In genomic region chr17:58755577-58756245, GRCh38 we compare ENCODE assay signal across 9 cellular contexts. TPM values are rescaled to one million over a fixed set of nuclear protein-coding genes. Genes with fewer than 3 reads are reported as not detected.
DNase-seq lines count a peak whose midpoint lies in the region; ATAC-seq and TF ChIP-seq lines count a peak whose summit lies in the region.
"Had no signal": no experiment of that assay in that cellular context is flagged by ENCODE, and none has a peak within 500 bp of the region (broad histone marks: within the 10 kb centered on the region; RNA-seq: fewer than 3 reads in every experiment).

TSS of gene PPM1E (plus strand) at chr17:58755854.

- ATAC-seq in CD4-positive, alpha-beta T cell (ENCODE audit: poor library complexity) = peak; percentile 73
- ATAC-seq in HG03342 (IDR thresholded peaks at IDR 0.05; ENCODE audit: unreplicated experiment) (peak; percentile 48), HG03521 (IDR thresholded peaks at IDR 0.05; ENCODE audit: unreplicated experiment) (no peak)
- ATAC-seq in stimulated activated naive B cell treated with anti-CD40 and anti-IgM and Interleukin-4, amounts not matched to agents 10 μg/mL and 1 μg/mL and 100 μg/mL, for 72 hours (replicated peaks) = peak; percentile 84 to 90
- ATAC-seq: HCT116 had no signal

- H3K36me3 ChIP-seq in esophagus (ENCODE audit: control insufficient read depth in 2 of 2, insufficient read depth in 2 of 2, low read length in 1 of 2) (no peaks in the 10 kb centered on the region), mucosa of rectum (ENCODE audit: control insufficient read depth in 2 of 2, insufficient read depth in 2 of 2, low read length in 2 of 2) (no peaks in the 10 kb centered on the region)

- WGBS in esophagus, 2 donors = 2% methylated on average over 62 to 71 of the region's 71 CpGs

- H3K4me1 ChIP-seq in esophagus (ENCODE audit: control insufficient read depth in 2 of 2, insufficient read depth in 2 of 2, low read length in 1 of 2) = peaks cover 0 to 12% of the 10 kb centered on the region in 2 donors
- H3K4me1 ChIP-seq in mucosa of rectum (ENCODE audit: control insufficient read depth in 2 of 2, insufficient read depth in 2 of 2, low read length in 2 of 2) = peaks cover 0 to 2% of the 10 kb centered on the region in 2 donors

- H3K4me1 Mint-ChIP-seq in CD4-positive, alpha-beta T cell (ENCODE audit: low read depth) = peaks cover 6% of the 10 kb centered on the region
- H3K4me1 Mint-ChIP-seq in stimulated activated naive B cell treated with anti-CD40 and anti-IgM and Interleukin-4, amounts not matched to agents 10 μg/mL and 1 μg/mL and 100 μg/mL, for 72 hours = peaks cover 17% of the 10 kb centered on the region in 2 donors

- H3K27ac Mint-ChIP-seq in CD4-positive, alpha-beta T cell = no peak within 1 kb of the TSS
- peak within 1 kb of the TSS; percentile 79 for H3K27ac Mint-ChIP-seq in stimulated activated naive B cell treated with anti-CD40 and anti-IgM and Interleukin-4, amounts not matched to agents 10 μg/mL and 1 μg/mL and 100 μg/mL, for 72 hours

- H3K36me3 Mint-ChIP-seq in CD4-positive, alpha-beta T cell (ENCODE audit: low read depth) = no peaks in the 10 kb centered on the region
- peaks cover 2 to 5% of the 10 kb centered on the region in 2 donors for H3K36me3 Mint-ChIP-seq in stimulated activated naive B cell treated with anti-CD40 and anti-IgM and Interleukin-4, amounts not matched to agents 10 μg/mL and 1 μg/mL and 100 μg/mL, for 72 hours

- peak in 8 of 10 experiments; percentile 8 to 50 (median 16) for DNase-seq in CD4-positive, alpha-beta T cell
- DNase-seq in NCI-H748 treated with DMSO at 0.1 percent for 48 hours (lab: John Stamatoyannopoulos, UW) (peak; percentile 91), activated T-cell treated with anti-CD3 and anti-CD28 coated beads for 1 hour (ENCODE audit: low read depth) (peak; percentile 14)
- peak; percentile 34 for DNase-seq in stimulated activated naive B cell treated with anti-CD40 and anti-IgM and Interleukin-4, amounts not matched to agents 10 μg/mL and 1 μg/mL and 100 μg/mL, for 72 hours

- no peak within 1 kb of the TSS for H3K9ac ChIP-seq in mucosa of rectum (ENCODE audit: low read depth in 1 of 2, low read length in 2 of 2)

- H3K9me3 ChIP-seq in CD4-positive, alpha-beta T cell (ENCODE audit: control insufficient read depth, low read length) = no peaks in the 10 kb centered on the region
- H3K9me3 ChIP-seq in esophagus (ENCODE audit: control insufficient read depth in 2 of 2, insufficient read depth in 1 of 2, low read depth in 1 of 2, low read length in 1 of 2) (no peaks in the 10 kb centered on the region), mucosa of rectum (ENCODE audit: control insufficient read depth in 2 of 2, low read length in 2 of 2) (no peaks in the 10 kb centered on the region)

- H3K27me3 Mint-ChIP-seq in CD4-positive, alpha-beta T cell = peaks cover 76% of the 10 kb centered on the region
- H3K27me3 Mint-ChIP-seq in stimulated activated naive B cell treated with anti-CD40 and anti-IgM and Interleukin-4, amounts not matched to agents 10 μg/mL and 1 μg/mL and 100 μg/mL, for 72 hours = peaks cover 25 to 36% of the 10 kb centered on the region in 2 donors

- no peak within 1 kb of the TSS for H3K27ac ChIP-seq in CD4-positive, alpha-beta T cell (ENCODE audit: low read depth, low read length)
- H3K27ac ChIP-seq in esophagus (ENCODE audit: low read depth in 2 of 2, low read length in 1 of 2) = no peak within 1 kb of the TSS
- H3K27ac ChIP-seq in mucosa of rectum (ENCODE audit: low read depth in 2 of 2, low read length in 2 of 2) = no peak within 1 kb of the TSS

- peak within 1 kb of the TSS; percentile 91 for H3K4me3 Mint-ChIP-seq in CD4-positive, alpha-beta T cell
- peak within 1 kb of the TSS; percentile 90 to 96 for H3K4me3 Mint-ChIP-seq in stimulated activated naive B cell treated with anti-CD40 and anti-IgM and Interleukin-4, amounts not matched to agents 10 μg/mL and 1 μg/mL and 100 μg/mL, for 72 hours

- intact Hi-C loops in CD4-positive, alpha-beta T cell (cut with DNase I, micrococcal nuclease) = no loop called here

- H3K27me3 ChIP-seq in CD4-positive, alpha-beta T cell (ENCODE audit: control insufficient read depth, insufficient read depth, low read length) = peaks cover 46% of the 10 kb centered on the region
- H3K27me3 ChIP-seq in esophagus (ENCODE audit: control insufficient read depth in 1 of 2, insufficient read depth in 2 of 2, low read length in 2 of 2) (peaks cover 0 to 3% of the 10 kb centered on the region in 2 donors), mucosa of rectum (ENCODE audit: control insufficient read depth in 2 of 2, insufficient read depth in 2 of 2, low read length in 2 of 2) (peaks cover 26 to 29% of the 10 kb centered on the region in 2 donors)

- no peak for TF ChIP-seq CTCF in CD4-positive, alpha-beta T cell (IDR thresholded peaks at IDR 0.05)

- H3K9me3 Mint-ChIP-seq in CD4-positive, alpha-beta T cell = no peaks in the 10 kb centered on the region
- no peaks in the 10 kb centered on the region for H3K9me3 Mint-ChIP-seq in stimulated activated naive B cell treated with anti-CD40 and anti-IgM and Interleukin-4, amounts not matched to agents 10 μg/mL and 1 μg/mL and 100 μg/mL, for 72 hours

- POLR2A ChIA-PET in CD4-positive, alpha-beta T cell (lab: Charles Lee) = interaction anchor here (0.5 kb wide), 1 partner anchor 172 kb away, joined by 3 read pairs; no protein-coding TSS in a partner anchor

- H3K4me3 ChIP-seq in esophagus (ENCODE audit: low read depth in 1 of 2, low read length in 2 of 2) = peak within 1 kb of the TSS; percentile 47 to 66
- peak within 1 kb of the TSS; percentile 61 to 71 for H3K4me3 ChIP-seq in mucosa of rectum (ENCODE audit: low read length in 2 of 2)

- CTCF ChIA-PET in CD4-positive, alpha-beta T cell (lab: Charles Lee) = interaction anchor here (1.0 to 1.3 kb wide), 2 partner anchors 11 to 39 kb away, joined by 3 read pairs; no protein-coding TSS in a partner anchor

RNA-seq across cellular contexts. Expression of gene PPM1E, which starts in this region (rescaled TPM):
- total RNA-seq in CD4-positive, alpha-beta T cell = not detected
- polyA plus RNA-seq in esophagus = under 1 TPM; 0.02 to 0.04 TPM

Comparison
In these comparisons a context has a peak if more than half of its experiments do, and no peak if none do; other contexts are left out.
1. Peak in DNase-seq and ATAC-seq in CD4-positive, alpha-beta T cell; RNA of the gene not detected or under 1 TPM.
2. DNase-seq: peak in every context shown above with its lines; median percentile 91 in NCI-H748 treated with DMSO at 0.1 percent for 48 hours; 34 in stimulated activated naive B cell treated with anti-CD40 and anti-IgM and Interleukin-4, amounts not matched to agents 10 μg/mL and 1 μg/mL and 100 μg/mL, for 72 hours; 16 in CD4-positive, alpha-beta T cell; 14 in activated T-cell treated with anti-CD3 and anti-CD28 coated beads for 1 hour.